In the genomic region with DNA sequence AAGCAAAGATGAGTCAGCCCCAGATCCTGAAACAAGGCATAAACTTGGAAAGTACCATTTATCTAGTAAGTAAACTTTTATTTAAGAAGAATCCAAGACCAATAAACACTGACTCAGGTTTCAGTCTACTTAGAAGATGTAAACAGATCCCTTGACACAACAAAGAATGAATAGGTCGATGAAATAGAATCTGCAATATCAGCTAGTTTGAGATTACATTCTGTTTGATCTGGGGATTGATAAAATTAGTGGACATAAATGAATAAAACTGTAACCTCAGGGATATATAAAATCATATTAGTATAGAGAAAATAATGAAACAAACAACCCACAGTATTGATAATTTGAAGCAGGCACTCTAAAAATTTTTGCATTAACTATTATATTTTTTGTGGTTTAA, we compare ENCODE assay signal across 8 cellular contexts.
"Had no signal": no experiment of that assay in that cellular context is flagged by ENCODE, and none has a peak within 500 bp of the region (broad histone marks: within the 10 kb centered on the region; RNA-seq: fewer than 3 reads in every experiment).

No MANE protein-coding gene starts in this region.

- H3K9ac ChIP-seq: KMS-11 had no signal

- H2AFZ ChIP-seq: GM23338 had no signal

- H3K27ac ChIP-seq: KMS-11 had no signal

- H3K4me3 ChIP-seq: GM23338 had no signal

- DNase-seq: H9, HCEC 1CT, KBM-7 had no signal

- H3K4me2 ChIP-seq: GM23338, KMS-11 had no signal

- ATAC-seq: GM23338 had no signal

- FAIRE-seq: H1, H54, HTR-8/SVneo had no signal
